10 cellular contexts compared by ENCODE assay signal in genomic region chr12:110677206-110677911, GRCh38.
DNase-seq lines count a peak whose midpoint lies in the region; ATAC-seq and TF ChIP-seq lines count a peak whose summit lies in the region.
"Had no signal": no experiment of that assay in that cellular context is flagged by ENCODE, and none has a peak within 500 bp of the region (broad histone marks: within the 10 kb centered on the region; RNA-seq: fewer than 3 reads in every experiment).

No MANE protein-coding gene starts in this region.

- no peaks in the 10 kb centered on the region for H3K27me3 ChIP-seq in GM06990 (replicated peaks; ENCODE audit: control insufficient read depth, insufficient read depth, low read length)
- H3K27me3 ChIP-seq: cardiac muscle cell had no signal

- H3K4me3 Mint-ChIP-seq in central memory CD8-positive, alpha-beta T cell, result peak overlapping the region; percentile 50

- peak; percentile 66 for DNase-seq in GM06990 (ENCODE audit: extremely low read depth, insufficient read length)
- no peak for DNase-seq in central memory CD8-positive, alpha-beta T cell (ENCODE audit: low spot score in 2 of 2)
- DNase-seq in ecto neural progenitor cell (ENCODE audit: low spot score), result no peak
- DNase-seq in AG08396 (ENCODE audit: low spot score), result no peak
- no peak for DNase-seq in stimulated activated CD4-positive, alpha-beta T cell treated with anti-CD3 and anti-CD28 coated beads, Interleukin-4, amount 100 ng/mL, for 1 hour
- DNase-seq in NCI-H2081 treated with DMSO at 0.1 percent for 48 hours (lab: John Stamatoyannopoulos, UW), result no peak

- H3K36me3 ChIP-seq in GM06990 (ENCODE audit: control insufficient read depth, insufficient read depth, low read length), result peaks cover 9% of the 10 kb centered on the region
- H3K36me3 ChIP-seq: cardiac muscle cell had no signal

- TF ChIP-seq CTCF in GM06990 (IDR thresholded peaks at IDR 0.05; ENCODE audit: insufficient read depth, low read length, poor library complexity, severe bottlenecking), result no peak

- H3K4me3 ChIP-seq in GM06990 (replicated peaks; ENCODE audit: low read depth, low read length), result no peak overlapping the region
- H3K4me3 ChIP-seq: cardiac muscle cell had no signal

- H3K36me3 Mint-ChIP-seq in central memory CD8-positive, alpha-beta T cell (ENCODE audit: insufficient read depth), result peaks cover 7% of the 10 kb centered on the region

- H3K27me3 Mint-ChIP-seq in central memory CD8-positive, alpha-beta T cell, result no peaks in the 10 kb centered on the region

- peaks cover 42% of the 10 kb centered on the region for H3K4me1 Mint-ChIP-seq in central memory CD8-positive, alpha-beta T cell

- peak overlapping the region; percentile 87 for H3K27ac Mint-ChIP-seq in central memory CD8-positive, alpha-beta T cell (ENCODE audit: low read depth)

- no peaks in the 10 kb centered on the region for H3K9me3 Mint-ChIP-seq in central memory CD8-positive, alpha-beta T cell

- peak; percentile 68 for ATAC-seq in GM21367 (IDR thresholded peaks at IDR 0.05; ENCODE audit: unreplicated experiment)
- peak; percentile 71 for ATAC-seq in HG03558 (IDR thresholded peaks at IDR 0.05; ENCODE audit: extremely low read depth, unreplicated experiment)
- ATAC-seq in central memory CD8-positive, alpha-beta T cell (replicated peaks; ENCODE audit: extremely low read depth, poor library complexity, severe bottlenecking), result peak; percentile 64
- ATAC-seq: HCT116 had no signal
